8 cellular contexts compared by ENCODE assay signal in genomic region chr14:101791919-101792572, GRCh38. TPM values are rescaled to one million over a fixed set of nuclear protein-coding genes. Genes with fewer than 3 reads are reported as not detected.
DNase-seq lines count a peak whose midpoint lies in the region; ATAC-seq and TF ChIP-seq lines count a peak whose summit lies in the region.

No MANE protein-coding gene starts in this region.

- peaks cover 5% of the 10 kb centered on the region for H3K36me3 Mint-ChIP-seq in activated T-helper 17 cell treated with anti-CD3 and anti-CD28 coated beads, Interleukin-2, amount 50 U/mL, for 72 hours (ENCODE audit: low read depth)
- peaks cover 4 to 12% (median 7%) of the 10 kb centered on the region in 3 donors for H3K36me3 Mint-ChIP-seq in immature natural killer cell

- POLR2A ChIA-PET in AG04449 (lab: Yijun Ruan, JAX) (no interaction called here), HEK293 (lab: Yijun Ruan, JAX) (no interaction called here)

- H3K27me3 ChIP-seq in tibial artery = no peaks in the 10 kb centered on the region

- intact Hi-C loops in tibial artery (cut with DNase I; ENCODE audit: low total_unique reads) (no loop called here), lower leg skin (cut with DNase I; ENCODE audit: low total_unique reads) (no loop called here)

- peak; percentile 94 for ATAC-seq in activated T-helper 17 cell treated with anti-CD3 and anti-CD28 coated beads, Interleukin-2, amount 50 U/mL, for 72 hours (replicated peaks)
- no peak for ATAC-seq in HG03175 (IDR thresholded peaks at IDR 0.05; ENCODE audit: unreplicated experiment)
- no peak for ATAC-seq in GM21390 (IDR thresholded peaks at IDR 0.05; ENCODE audit: unreplicated experiment)

- TF ChIP-seq CTCF in AG04449 (IDR thresholded peaks at IDR 0.05; ENCODE audit: insufficient read depth, low read length, missing control alignments) (no peak), HEK293 (tag by site-specific recombination; IDR thresholded peaks at IDR 0.05) (no peak), tibial artery (IDR thresholded peaks at IDR 0.05) (no peak), lower leg skin (IDR thresholded peaks at IDR 0.05) (no peak)

- WGBS in lower leg skin, 2 donors = 22 to 28% methylated on average over 5 of the region's 5 CpGs

- H3K36me3 ChIP-seq in HEK293 (ENCODE audit: control insufficient read depth in 2 of 2, insufficient read depth in 1 of 2, low read length in 2 of 2) (no peaks in the 10 kb centered on the region), tibial artery (peaks cover 0 to 3% (median 0%) of the 10 kb centered on the region in 3 donors)

- H3K27me3 Mint-ChIP-seq in activated T-helper 17 cell treated with anti-CD3 and anti-CD28 coated beads, Interleukin-2, amount 50 U/mL, for 72 hours = no peaks in the 10 kb centered on the region
- H3K27me3 Mint-ChIP-seq in immature natural killer cell (ENCODE audit: low read depth in 3 of 3) = peaks cover 0 to 3% (median 0%) of the 10 kb centered on the region in 3 donors

- peaks cover 14% of the 10 kb centered on the region for H3K4me1 ChIP-seq in HEK293 (ENCODE audit: control insufficient read depth, insufficient read depth, low read length)
- peaks cover 0 to 3% (median 0%) of the 10 kb centered on the region in 4 donors for H3K4me1 ChIP-seq in tibial artery

- peak overlapping the region; percentile 78 for H3K4me3 Mint-ChIP-seq in activated T-helper 17 cell treated with anti-CD3 and anti-CD28 coated beads, Interleukin-2, amount 50 U/mL, for 72 hours
- H3K4me3 Mint-ChIP-seq in immature natural killer cell = peak overlapping the region; percentile 62 to 71 (median 69)

- peaks cover 15% of the 10 kb centered on the region for H3K4me1 Mint-ChIP-seq in activated T-helper 17 cell treated with anti-CD3 and anti-CD28 coated beads, Interleukin-2, amount 50 U/mL, for 72 hours
- peaks cover 30 to 48% of the 10 kb centered on the region in 2 donors for H3K4me1 Mint-ChIP-seq in immature natural killer cell

- H3K9me3 ChIP-seq in HEK293 (ENCODE audit: control insufficient read depth, insufficient read depth, low read depth, low read length) (no peaks in the 10 kb centered on the region), tibial artery (no peaks in the 10 kb centered on the region)

- H3K27ac ChIP-seq in HEK293 (ENCODE audit: extremely low read depth, low read depth, low read length) (no peak overlapping the region), tibial artery (peak overlapping the region; percentile 24 to 38)

- DNase-seq in AG04449 (ENCODE audit: low read depth, low spot score) = peak; percentile 12
- DNase-seq in immature natural killer cell = peak in 2 of 3 donors; percentile 31 to 46
- no peak for DNase-seq in tibial artery
- DNase-seq in lower leg skin (ENCODE audit: low spot score in 2 of 2) = no peak

- peaks cover 4% of the 10 kb centered on the region for H3K9me3 Mint-ChIP-seq in activated T-helper 17 cell treated with anti-CD3 and anti-CD28 coated beads, Interleukin-2, amount 50 U/mL, for 72 hours
- no peaks in the 10 kb centered on the region for H3K9me3 Mint-ChIP-seq in immature natural killer cell

- no peak for TF ChIP-seq POLR2A in lower leg skin (IDR thresholded peaks at IDR 0.05)

- H3K27ac Mint-ChIP-seq in activated T-helper 17 cell treated with anti-CD3 and anti-CD28 coated beads, Interleukin-2, amount 50 U/mL, for 72 hours = peak overlapping the region; percentile 59
- H3K27ac Mint-ChIP-seq in immature natural killer cell = peak overlapping the region; percentile 77 to 90 (median 88)

- CTCF ChIA-PET in AG04449 (lab: Yijun Ruan, JAX) (interaction anchor here (0.7 to 2.7 kb wide), 3 partner anchors 21 to 171 kb away, joined by 3 to 16 read pairs (median 3); no protein-coding TSS in a partner anchor), HEK293 (lab: Yijun Ruan, JAX) (interaction anchor here (0.7 kb wide), 1 partner anchor 52 kb away, joined by 3 read pairs; no protein-coding TSS in a partner anchor)

- peak overlapping the region; percentile 36 for H3K4me3 ChIP-seq in AG04449 (ENCODE audit: low read depth, low read length)
- H3K4me3 ChIP-seq in HEK293 (ENCODE audit: low read depth, low read length) = peak overlapping the region; percentile 11; the same call in 1 of the 2 replicates
- peak overlapping the region; percentile 14 to 27 for H3K4me3 ChIP-seq in tibial artery
- no peak overlapping the region for H3K4me3 ChIP-seq in lower leg skin (ENCODE audit: low read depth, poor library complexity, severe bottlenecking)

TF ChIP-seq in HEK293, 187 proteins besides CTCF, POLR2A, EP300 and RAD21 (continues in another document):
- TF ChIP-seq ZNF747 (tag by site-specific recombination; IDR thresholded peaks at IDR 0.05) = no peak
- TF ChIP-seq ZSCAN18 (tag by site-specific recombination; IDR thresholded peaks at IDR 0.05) = no peak
- no peak for TF ChIP-seq ZNF2 (tag by site-specific recombination; IDR thresholded peaks at IDR 0.05)
- TF ChIP-seq ZNF701 (tag by site-specific recombination; IDR thresholded peaks at IDR 0.05) = no peak
- TF ChIP-seq ZSCAN23 (tag by site-specific recombination; IDR thresholded peaks at IDR 0.05) = no peak
- TF ChIP-seq REPIN1 (tag by site-specific recombination; IDR thresholded peaks at IDR 0.05; ENCODE audit: low read depth) = no peak
- no peak for TF ChIP-seq ZNF610 (tag by site-specific recombination; IDR thresholded peaks at IDR 0.05; ENCODE audit: borderline replicate concordance)
- no peak for TF ChIP-seq ZNF510 (tag by site-specific recombination; IDR thresholded peaks at IDR 0.05; ENCODE audit: insufficient replicate concordance)
- TF ChIP-seq ZIC2 (tag by site-specific recombination; IDR thresholded peaks at IDR 0.05) = no peak
- TF ChIP-seq ZNF16 (tag by site-specific recombination; IDR thresholded peaks at IDR 0.05; ENCODE audit: low read depth) = no peak
- TF ChIP-seq SETDB1 (IDR thresholded peaks at IDR 0.05; ENCODE audit: insufficient read length, low read length) = no peak
- TF ChIP-seq ZNF707 (tag by site-specific recombination; IDR thresholded peaks at IDR 0.05) = no peak
- TF ChIP-seq PATZ1 (tag by site-specific recombination; IDR thresholded peaks at IDR 0.05) = no peak
- no peak for TF ChIP-seq SCRT1 (tag by site-specific recombination; IDR thresholded peaks at IDR 0.05; ENCODE audit: borderline replicate concordance)
- TF ChIP-seq ZNF24 (tag by site-specific recombination; IDR thresholded peaks at IDR 0.05) = no peak
- no peak for TF ChIP-seq ZNF777 (tag by site-specific recombination; IDR thresholded peaks at IDR 0.05; ENCODE audit: borderline replicate concordance)
- TF ChIP-seq SCRT2 (tag by site-specific recombination; IDR thresholded peaks at IDR 0.05) = no peak
- TF ChIP-seq ZNF223 (tag by site-specific recombination; IDR thresholded peaks at IDR 0.05) = no peak
- no peak for TF ChIP-seq ZNF426 (tag by site-specific recombination; IDR thresholded peaks at IDR 0.05)
- no peak for TF ChIP-seq ZNF548 (tag by site-specific recombination; IDR thresholded peaks at IDR 0.05)
- TF ChIP-seq ZFP69B (tag by site-specific recombination; IDR thresholded peaks at IDR 0.05) = no peak
- no peak for TF ChIP-seq ZNF544 (tag by site-specific recombination; IDR thresholded peaks at IDR 0.05)
- no peak for TF ChIP-seq ZNF157 (tag by site-specific recombination; IDR thresholded peaks at IDR 0.05)
- no peak for TF ChIP-seq ZNF239 (tag by site-specific recombination; IDR thresholded peaks at IDR 0.05)
- no peak for TF ChIP-seq ZNF292 (tag by site-specific recombination; IDR thresholded peaks at IDR 0.05; ENCODE audit: borderline replicate concordance, low read depth)
- TF ChIP-seq ZNF623 (tag by site-specific recombination; IDR thresholded peaks at IDR 0.05) = no peak
- no peak for TF ChIP-seq ZNF169 (tag by site-specific recombination; IDR thresholded peaks at IDR 0.05)
- no peak for TF ChIP-seq ZNF362 (tag by site-specific recombination; IDR thresholded peaks at IDR 0.05)

RNA-seq across cellular contexts. Expression of gene PPP2R5C, which starts 30.5 kb away (rescaled TPM):
- total RNA-seq in activated T-helper 17 cell treated with anti-CD3 and anti-CD28 coated beads, Interleukin-2, amount 50 U/mL, for 72 hours = 100 to 1,000 TPM; 232 to 283 TPM
- 100 to 1,000 TPM; 214 to 250 (median 236) TPM for polyA plus RNA-seq in immature natural killer cell
- 10 to 100 TPM; 74.6 to 89.9 (median 80.3) TPM for total RNA-seq in lower leg skin

Comparison
In these comparisons a context has a peak if more than half of its experiments do, and no peak if none do; other contexts are left out.
1. DNase-seq: peak in AG04449 (single experiment) and immature natural killer cell (2 of 3); none in tibial artery (0 of 2) and lower leg skin (0 of 2).